In genomic region chr21:31730687-31731111, GRCh38 we compare ENCODE assay signal across 8 cellular contexts. TPM values are rescaled to one million over a fixed set of nuclear protein-coding genes. Genes with fewer than 3 reads are reported as not detected.
DNase-seq lines count a peak whose midpoint lies in the region; ATAC-seq and TF ChIP-seq lines count a peak whose summit lies in the region.

No MANE protein-coding gene starts in this region.

- ATAC-seq in left colon, result peak; percentile 9
- ATAC-seq in HG02678 (IDR thresholded peaks at IDR 0.05; ENCODE audit: unreplicated experiment), result no peak

- peak; percentile 28 for DNase-seq in NCI-H146 (lab: John Stamatoyannopoulos, UW)
- no peak for DNase-seq in NCI-H146 treated with DMSO at 0.1 percent for 48 hours (lab: John Stamatoyannopoulos, UW; ENCODE audit: unreplicated experiment)
- peak; percentile 51 for DNase-seq in NAMALWA (ENCODE audit: low spot score)
- no peak for DNase-seq in brain microvascular endothelial cell
- no peak for DNase-seq in left colon
- DNase-seq in suprapubic skin (ENCODE audit: low spot score in 2 of 2), result no peak
- no peak for DNase-seq in stimulated activated CD4-positive, alpha-beta T cell treated with anti-CD3 and anti-CD28 coated beads, Interleukin-4, amount 100 ng/mL, for 1 hour

- H3K27ac ChIP-seq in brain microvascular endothelial cell (peak overlapping the region; percentile 87), suprapubic skin (peak overlapping the region; percentile 99)

- H3K27me3 ChIP-seq in brain microvascular endothelial cell (replicated peaks) (no peaks in the 10 kb centered on the region), suprapubic skin (no peaks in the 10 kb centered on the region)

- intact Hi-C loops in left colon (cut with DNase I, micrococcal nuclease), result no loop called here

- TF ChIP-seq EP300 in suprapubic skin (IDR thresholded peaks at IDR 0.05), result no peak

- TF ChIP-seq POLR2A in suprapubic skin (IDR thresholded peaks at IDR 0.05), result no peak

- under 1% methylated on average over 15 of the region's 17 CpGs for WGBS in suprapubic skin

- in situ Hi-C loops in brain microvascular endothelial cell (cut with HindIII; ENCODE audit: low pct_ligation_motif_present, low sequenced_read_pairs), result no loop called here

- H3K9me3 ChIP-seq in suprapubic skin, result no peaks in the 10 kb centered on the region

- H3K4me1 ChIP-seq in suprapubic skin, result peaks cover 61% of the 10 kb centered on the region

- no peak for TF ChIP-seq CTCF in brain microvascular endothelial cell (IDR thresholded peaks at IDR 0.05; ENCODE audit: low read depth, low read length, missing control alignments)
- TF ChIP-seq CTCF in suprapubic skin (IDR thresholded peaks at IDR 0.05), result no peak

- H3K4me3 ChIP-seq in brain microvascular endothelial cell (ENCODE audit: low read depth, low read length) (peak overlapping the region; percentile 78), suprapubic skin (peak overlapping the region; percentile 100)

- no peaks in the 10 kb centered on the region for H3K36me3 ChIP-seq in brain microvascular endothelial cell (replicated peaks)
- H3K36me3 ChIP-seq in suprapubic skin, result peaks cover 2% of the 10 kb centered on the region

RNA-seq across cellular contexts. Expression of gene SCAF4, which starts 1.2 kb away (rescaled TPM):
- total RNA-seq in left colon (10 to 100 TPM; 33.3 to 34.2 TPM), suprapubic skin (10 to 100 TPM; 23.6 to 41.5 (median 29.3) TPM)

Comparison
In these comparisons a context has a peak if more than half of its experiments do, and no peak if none do; other contexts are left out.
1. DNase-seq: peak in NCI-H146 (single experiment) and NAMALWA (single experiment); none in NCI-H146 treated with DMSO at 0.1 percent for 48 hours (single experiment), brain microvascular endothelial cell (single experiment), left colon (0 of 2), suprapubic skin (0 of 2) and stimulated activated CD4-positive, alpha-beta T cell treated with anti-CD3 and anti-CD28 coated beads, Interleukin-4, amount 100 ng/mL, for 1 hour (single experiment).